8 cellular contexts compared by ENCODE assay signal in the genomic region with DNA sequence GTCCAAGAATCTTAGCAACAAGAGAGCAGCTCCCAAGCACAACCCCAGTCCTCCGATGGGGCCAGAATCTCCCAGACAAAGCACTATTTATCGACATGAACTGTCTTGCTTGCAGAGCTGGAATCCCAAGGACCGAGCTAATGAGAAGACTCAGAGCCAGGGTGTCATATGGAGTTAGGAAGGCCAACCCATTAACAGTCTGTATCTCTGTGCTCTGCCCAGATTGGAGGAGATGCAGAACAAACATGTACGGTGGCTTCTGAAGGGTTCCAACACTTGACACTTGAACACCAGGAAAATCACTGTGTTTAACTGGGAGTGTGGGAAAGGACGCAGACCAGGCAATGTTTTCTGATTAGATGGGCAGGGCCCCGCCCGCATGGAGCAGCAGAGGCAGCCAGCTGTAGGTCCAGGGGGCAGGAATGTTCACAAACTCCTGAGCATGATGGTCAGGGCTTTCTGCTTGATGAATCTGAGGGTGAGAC. TPM values are rescaled to one million over a fixed set of nuclear protein-coding genes. Genes with fewer than 3 reads are reported as not detected.
DNase-seq lines count a peak whose midpoint lies in the region; ATAC-seq, FAIRE-seq and TF ChIP-seq lines count a peak whose summit lies in the region.
"Had no signal": no experiment of that assay in that cellular context is flagged by ENCODE, and none has a peak within 500 bp of the region (broad histone marks: within the 10 kb centered on the region; RNA-seq: fewer than 3 reads in every experiment).

No MANE protein-coding gene starts in this region.

- H3K36me3 ChIP-seq in kidney (ENCODE audit: control insufficient read depth in 1 of 2, insufficient read depth in 2 of 2, low read length in 2 of 2): no peaks in the 10 kb centered on the region
- H3K36me3 ChIP-seq: adrenal gland had no signal

- H3K9ac ChIP-seq in kidney (ENCODE audit: low read length in 2 of 2): no peak overlapping the region

- H3K27me3 Mint-ChIP-seq in brain (peaks cover 2% of the 10 kb centered on the region), T-cell (peaks cover 14 to 28% of the 10 kb centered on the region in 2 donors)

- no peaks in the 10 kb centered on the region for H3K9me3 ChIP-seq in kidney (ENCODE audit: control insufficient read depth in 1 of 2, low read length in 2 of 2)
- H3K9me3 ChIP-seq: adrenal gland had no signal

- CTCF ChIA-PET in T-cell (lab: Charles Lee): interaction anchor here (0.6 to 0.7 kb wide), 2 partner anchors 14 to 592 kb away, joined by 3 read pairs; no protein-coding TSS in a partner anchor

- POLR2A ChIA-PET in T-cell (lab: Charles Lee): no interaction called here

- H3K27ac Mint-ChIP-seq in brain (peak overlapping the region; percentile 82 to 98 (median 90)), T-cell (no peak overlapping the region)

- H3K9me3 Mint-ChIP-seq in brain (peaks cover 0 to 3% (median 0%) of the 10 kb centered on the region in 5 experiments), T-cell (no peaks in the 10 kb centered on the region)

- H3K4me1 ChIP-seq in kidney (ENCODE audit: control insufficient read depth in 1 of 2, insufficient read depth in 1 of 2, low read depth in 1 of 2, low read length in 2 of 2): peaks cover 22 to 33% of the 10 kb centered on the region in 2 donors

- H3K36me3 Mint-ChIP-seq in brain (no peaks in the 10 kb centered on the region), T-cell (no peaks in the 10 kb centered on the region)

- peaks cover 56% of the 10 kb centered on the region for H3K4me1 Mint-ChIP-seq in brain
- no peaks in the 10 kb centered on the region for H3K4me1 Mint-ChIP-seq in T-cell

- H3K4me3 Mint-ChIP-seq in brain (peak overlapping the region in 4 of 5 experiments; percentile 38 to 58 (median 52)), T-cell (no peak overlapping the region)

- no peak overlapping the region for H3K4me3 ChIP-seq in kidney (ENCODE audit: low read length in 2 of 2)
- H3K4me3 ChIP-seq: adrenal gland had no signal

- intact Hi-C loops in kidney (cut with DNase I): no loop called here

- ATAC-seq in T-cell (replicated peaks in 1 of 4): no peak
- ATAC-seq in HG02571 (IDR thresholded peaks at IDR 0.05; ENCODE audit: unreplicated experiment): no peak

- TF ChIP-seq CTCF in brain (conservative IDR thresholded peaks at IDR 0.05) (no peak), kidney (IDR thresholded peaks at IDR 0.05; ENCODE audit: borderline replicate concordance, extremely low read depth, insufficient read depth) (no peak)

- H3K27ac ChIP-seq in kidney (ENCODE audit: low read depth in 2 of 2, low read length in 2 of 2) (peak overlapping the region; percentile 2 to 43), temporal lobe (ENCODE audit: low read depth, low read length) (peak overlapping the region; percentile 57)

- DNase-seq in NCI-H1694 (lab: John Stamatoyannopoulos, UW) (peak; percentile 37), kidney (no peak), T-cell (no peak), NCI-H2081 treated with DMSO at 0.1 percent for 48 hours (lab: John Stamatoyannopoulos, UW) (no peak)
- DNase-seq: adrenal gland had no signal

- FAIRE-seq in kidney (lab: Jason Lieb, UNC): no peak

RNA-seq across cellular contexts. Expression of a gene that starts 35.4 kb away (rescaled TPM):
- polyA plus RNA-seq in brain (ENCODE audit: insufficient read depth, low read depth, low replicate concordance) (8.7 TPM), kidney (ENCODE audit: insufficient read depth, low read depth, low replicate concordance) (13.6 TPM)
- total RNA-seq in kidney (20.3 TPM), temporal lobe (22.9 TPM), T-cell (under 1 TPM in 3 of 5 donors, not detected in 2; 0.13 to 0.26 (median 0.19) TPM)

Comparison
In these comparisons a context has a peak if more than half of its experiments do, and no peak if none do; other contexts are left out.
1. H3K27ac Mint-ChIP-seq: peak in brain (5 of 5); none in T-cell (0 of 2).
2. H3K4me3 Mint-ChIP-seq: peak in brain (4 of 5); none in T-cell (0 of 3).
3. RNA of a gene that starts 35.4 kb away (total RNA-seq): 22.9 TPM in temporal lobe (single experiment) and 20.3 TPM in kidney (single experiment); 0.13 to 0.26 TPM in T-cell; every median in the first group is over 10 times any median in the second.